15 cellular contexts compared by ENCODE assay signal in genomic region chr12:89448526-89448925, GRCh38.
"Had no signal": no experiment of that assay in that cellular context is flagged by ENCODE, and none has a peak within 500 bp of the region (broad histone marks: within the 10 kb centered on the region; RNA-seq: fewer than 3 reads in every experiment).

No MANE protein-coding gene starts in this region.

- H3K4me3 Mint-ChIP-seq: activated CD4-positive, alpha-beta memory T cell treated with anti-CD3 and anti-CD28 coated beads for 36 hours; activated naive CD8-positive, alpha-beta T cell treated with anti-CD3 and anti-CD28 coated beads for 36 hours; neural progenitor cell; stimulated activated naive CD8-positive, alpha-beta T cell treated with anti-CD3 and anti-CD28 coated beads, Interleukin-15, Interleukin-2, amounts not matched to agents 100 ng/mL and 50 ng/mL, for 24 hours had no signal

- H3K36me3 ChIP-seq: breast epithelium, neural progenitor cell, pancreas, thoracic aorta had no signal

- ATAC-seq: pancreas had no signal

- H3K9me3 Mint-ChIP-seq: stimulated activated naive CD8-positive, alpha-beta T cell treated with anti-CD3 and anti-CD28 coated beads, Interleukin-15, Interleukin-2, amounts not matched to agents 100 ng/mL and 50 ng/mL, for 24 hours had no signal

- H3K9me3 ChIP-seq: breast epithelium, pancreas, thoracic aorta had no signal

- H3K27ac Mint-ChIP-seq: activated CD4-positive, alpha-beta memory T cell treated with anti-CD3 and anti-CD28 coated beads for 36 hours; activated naive CD8-positive, alpha-beta T cell treated with anti-CD3 and anti-CD28 coated beads for 36 hours; neural progenitor cell; stimulated activated naive CD8-positive, alpha-beta T cell treated with anti-CD3 and anti-CD28 coated beads, Interleukin-15, Interleukin-2, amounts not matched to agents 100 ng/mL and 50 ng/mL, for 24 hours had no signal

- H3K27me3 Mint-ChIP-seq: activated CD4-positive, alpha-beta memory T cell treated with anti-CD3 and anti-CD28 coated beads for 36 hours; activated naive CD8-positive, alpha-beta T cell treated with anti-CD3 and anti-CD28 coated beads for 36 hours; stimulated activated naive CD8-positive, alpha-beta T cell treated with anti-CD3 and anti-CD28 coated beads, Interleukin-15, Interleukin-2, amounts not matched to agents 100 ng/mL and 50 ng/mL, for 24 hours had no signal

- H3K4me3 ChIP-seq: breast epithelium, hepatocyte, neural progenitor cell, pancreas, thoracic aorta had no signal

- H3K4me1 ChIP-seq: breast epithelium, pancreas had no signal

- DNase-seq: activated CD4-positive, alpha-beta memory T cell treated with anti-CD3 and anti-CD28 coated beads for 36 hours; activated CD4-positive, alpha-beta T cell treated with anti-CD3 and anti-CD28 coated beads for 1 hour; activated gamma-delta T cell treated with Interleukin-2 at 50 U/mL for 16 hours; activated naive CD8-positive, alpha-beta T cell treated with anti-CD3 and anti-CD28 coated beads for 36 hours; activated T-cell treated with anti-CD3 and anti-CD28 coated beads, Interleukin-2, amount 50 U/mL, for 48 hours; anterior cingulate cortex; pancreas; stimulated activated CD4-positive, alpha-beta T cell treated with anti-CD3 and anti-CD28 coated beads, Interleukin-15, amount 100 ng/mL, for 24 hours; stimulated activated CD4-positive, alpha-beta T cell treated with anti-CD3 and anti-CD28 coated beads, Interleukin-4, amount 100 ng/mL, for 24 hours; T-helper 9 cell had no signal
